21 cellular contexts compared by ENCODE assay signal in genomic region chr9:110443878-110444245, GRCh38.
DNase-seq lines count a peak whose midpoint lies in the region; ATAC-seq, FAIRE-seq and TF ChIP-seq lines count a peak whose summit lies in the region.
"Had no signal": no experiment of that assay in that cellular context is flagged by ENCODE, and none has a peak within 500 bp of the region (broad histone marks: within the 10 kb centered on the region; RNA-seq: fewer than 3 reads in every experiment).

No MANE protein-coding gene starts in this region.

- no peak for TF ChIP-seq RAD21 in A549 (conservative IDR thresholded peaks at IDR 0.05 in 1 of 2, IDR thresholded peaks at IDR 0.05 in 1 of 2)

- POLR2A ChIA-PET in A549 (lab: Yijun Ruan, JAX), result no interaction called here
- POLR2A ChIA-PET in activated CD4-positive, alpha-beta T cell treated with anti-CD3 and anti-CD28 coated beads for 36 hours (lab: Charles Lee), result no interaction called here

- H3K4me1 ChIP-seq in A549, result peaks cover 19% of the 10 kb centered on the region
- no peaks in the 10 kb centered on the region for H3K4me1 ChIP-seq in transverse colon
- H3K4me1 ChIP-seq: adrenal gland, upper lobe of left lung had no signal

- H3K27ac ChIP-seq in A549 (peak overlapping the region; percentile 50 to 67; a peak in 4 of 6 replicates), transverse colon (no peak overlapping the region)
- H3K27ac ChIP-seq: adrenal gland had no signal

- H3K4me3 Mint-ChIP-seq in glutamatergic neuron (ENCODE audit: unreplicated experiment), result peak overlapping the region; percentile 44
- H3K4me3 Mint-ChIP-seq in activated CD4-positive, alpha-beta T cell treated with anti-CD3 and anti-CD28 coated beads for 36 hours, result no peak overlapping the region
- H3K4me3 Mint-ChIP-seq: activated B cell treated with CpG ODN at 0.5 μM for 24 hours, GM23338, T-helper 17 cell had no signal

- TF ChIP-seq POLR2A in A549 (IDR thresholded peaks at IDR 0.05; ENCODE audit: low read length) (no peak), transverse colon (IDR thresholded peaks at IDR 0.05) (no peak)

- in situ Hi-C loops in transverse colon (cut with MboI; ENCODE audit: low pct_ligation_motif_present in 1 of 4, low pct_unique_long_range_greater_than_20kb in 1 of 4, low sequenced_read_pairs in 3 of 4), result loop anchor here in 2 of 4 donors (25.0 kb wide), 1 partner anchor 168 kb away; no protein-coding TSS in a partner anchor

- H3K4me3 ChIP-seq in A549, result no peak overlapping the region
- no peak overlapping the region for H3K4me3 ChIP-seq in bronchial epithelial cell (ENCODE audit: low read depth, low read length)
- no peak overlapping the region for H3K4me3 ChIP-seq in H7 (ENCODE audit: insufficient read depth, low read depth, low read length)
- H3K4me3 ChIP-seq in transverse colon, result no peak overlapping the region
- H3K4me3 ChIP-seq: adrenal gland, GM23338, upper lobe of left lung had no signal

- peaks cover 5% of the 10 kb centered on the region for H3K27me3 Mint-ChIP-seq in glutamatergic neuron (ENCODE audit: unreplicated experiment)
- peaks cover 2% of the 10 kb centered on the region for H3K27me3 Mint-ChIP-seq in activated CD4-positive, alpha-beta T cell treated with anti-CD3 and anti-CD28 coated beads for 36 hours

- H3K36me3 Mint-ChIP-seq in glutamatergic neuron (ENCODE audit: unreplicated experiment), result no peaks in the 10 kb centered on the region
- H3K36me3 Mint-ChIP-seq in activated CD4-positive, alpha-beta T cell treated with anti-CD3 and anti-CD28 coated beads for 36 hours (ENCODE audit: low read depth), result no peaks in the 10 kb centered on the region

- CTCF ChIA-PET in A549 (lab: Yijun Ruan, JAX), result interaction anchor here (1.5 kb wide), 1 partner anchor 9 kb away, joined by 3 read pairs; no protein-coding TSS in a partner anchor
- CTCF ChIA-PET in activated CD4-positive, alpha-beta T cell treated with anti-CD3 and anti-CD28 coated beads for 36 hours (lab: Charles Lee), result no interaction called here

- no peak for DNase-seq in A549 (ENCODE audit: low read depth in 1 of 2, low spot score in 1 of 2)
- DNase-seq in GM04503 (ENCODE audit: low read depth), result peak; percentile 57
- peak; percentile 20 for DNase-seq in bronchial epithelial cell (ENCODE audit: low read depth)
- DNase-seq in glutamatergic neuron, result no peak
- DNase-seq in H7, result no peak
- DNase-seq in transverse colon, result no peak
- DNase-seq in activated CD4-positive, alpha-beta T cell treated with anti-CD3 and anti-CD28 coated beads for 36 hours, result no peak
- DNase-seq in activated CD4-positive, alpha-beta T cell treated with anti-CD3 and anti-CD28 coated beads, Interleukin-2, amount 50 U/mL, for 4 hours, result no peak
- DNase-seq: activated B cell treated with CpG ODN at 0.5 μM for 24 hours; adrenal gland; kidney; mesendoderm; NCI-H2081; stimulated activated CD4-positive, alpha-beta T cell treated with anti-CD3 and anti-CD28 coated beads, Interleukin-15, amount 100 ng/mL, for 24 hours; stimulated activated naive CD4-positive, alpha-beta T cell; T-helper 17 cell; upper lobe of left lung had no signal

- TF ChIP-seq EP300 in A549 (IDR thresholded peaks at IDR 0.05) (no peak; a peak in 1 of 5 replicates), transverse colon (IDR thresholded peaks at IDR 0.05; ENCODE audit: low read depth) (no peak)

- intact Hi-C loops in transverse colon (cut with DNase I; ENCODE audit: low total_unique reads), result no loop called here
- intact Hi-C loops in activated CD4-positive, alpha-beta T cell treated with anti-CD3 and anti-CD28 coated beads for 36 hours (cut with DNase I, micrococcal nuclease), result no loop called here

- H3K36me3 ChIP-seq in bronchial epithelial cell (ENCODE audit: control insufficient read depth, insufficient read depth, low read length), result no peaks in the 10 kb centered on the region
- H3K36me3 ChIP-seq in H7 (replicated peaks; ENCODE audit: control insufficient read depth, insufficient read depth, low read length), result no peaks in the 10 kb centered on the region
- no peaks in the 10 kb centered on the region for H3K36me3 ChIP-seq in transverse colon
- H3K36me3 ChIP-seq: upper lobe of left lung had no signal

- H3K4me1 Mint-ChIP-seq in glutamatergic neuron (ENCODE audit: low read depth, unreplicated experiment), result peaks cover 29% of the 10 kb centered on the region
- H3K4me1 Mint-ChIP-seq in activated CD4-positive, alpha-beta T cell treated with anti-CD3 and anti-CD28 coated beads for 36 hours, result no peaks in the 10 kb centered on the region
- H3K4me1 Mint-ChIP-seq: activated B cell treated with CpG ODN at 0.5 μM for 24 hours, GM23338, T-helper 17 cell had no signal

- H3K9me3 Mint-ChIP-seq in glutamatergic neuron (ENCODE audit: unreplicated experiment), result peaks cover 14% of the 10 kb centered on the region
- peaks cover 5% of the 10 kb centered on the region for H3K9me3 Mint-ChIP-seq in activated CD4-positive, alpha-beta T cell treated with anti-CD3 and anti-CD28 coated beads for 36 hours (ENCODE audit: low read depth)

- ATAC-seq in A549, result no peak
- no peak for ATAC-seq in activated CD4-positive, alpha-beta T cell treated with anti-CD3 and anti-CD28 coated beads for 36 hours
- ATAC-seq: GM23338, T-helper 17 cell had no signal

- peak overlapping the region; percentile 90 for H3K27ac Mint-ChIP-seq in glutamatergic neuron (ENCODE audit: unreplicated experiment)
- H3K27ac Mint-ChIP-seq in activated CD4-positive, alpha-beta T cell treated with anti-CD3 and anti-CD28 coated beads for 36 hours, result no peak overlapping the region
- H3K27ac Mint-ChIP-seq: activated B cell treated with CpG ODN at 0.5 μM for 24 hours; activated T-helper 2 cell treated with anti-CD3 and anti-CD28 coated beads, Interferon-gamma antibody, Interleukin-2, Interleukin-4, amounts not matched to agents 10 μg/mL and 5 μg/mL and 100 μg/mL, durations not matched to agents 14 hours and 24 hours and 36 hours; GM23338; T-helper 17 cell had no signal

- FAIRE-seq in A549 (lab: Jason Lieb, UNC) (no peak), bronchial epithelial cell (lab: Jason Lieb, UNC) (no peak)
- FAIRE-seq: endometrium, G401.6, kidney had no signal

- H3K4me2 ChIP-seq in A549, result peak overlapping the region; percentile 55
- H3K4me2 ChIP-seq: GM23338 had no signal

- H3K27me3 ChIP-seq in bronchial epithelial cell (ENCODE audit: control insufficient read depth, insufficient read depth, low read length) (no peaks in the 10 kb centered on the region), H7 (ENCODE audit: control insufficient read depth, insufficient read depth, low read length) (no peaks in the 10 kb centered on the region), transverse colon (no peaks in the 10 kb centered on the region)
- H3K27me3 ChIP-seq: adrenal gland, upper lobe of left lung had no signal

- TF ChIP-seq CTCF in A549 (IDR thresholded peaks at IDR 0.05) (no peak), bronchial epithelial cell (IDR thresholded peaks at IDR 0.05; ENCODE audit: insufficient read depth, low read length, severe bottlenecking) (no peak), glutamatergic neuron (IDR thresholded peaks at IDR 0.05; ENCODE audit: partially characterized antibody, unreplicated experiment) (no peak), transverse colon (IDR thresholded peaks at IDR 0.05) (no peak)

- H3K9me3 ChIP-seq in A549, result peaks cover 8% of the 10 kb centered on the region; the same call in 2 of the 3 replicates
- no peaks in the 10 kb centered on the region for H3K9me3 ChIP-seq in transverse colon
- H3K9me3 ChIP-seq: adrenal gland had no signal

TF ChIP-seq in A549, 52 proteins besides CTCF, POLR2A, EP300 and RAD21:
- TF ChIP-seq NFE2L2 (conservative IDR thresholded peaks at IDR 0.05; ENCODE audit: low read length), result no peak
- no peak for TF ChIP-seq CBX2 (IDR thresholded peaks at IDR 0.05; ENCODE audit: borderline replicate concordance, low read depth)
- TF ChIP-seq USF2 (IDR thresholded peaks at IDR 0.05), result no peak

Comparison
In these comparisons a context has a peak if more than half of its experiments do, and no peak if none do; other contexts are left out.
1. DNase-seq: peak in GM04503 (single experiment) and bronchial epithelial cell (single experiment); none in A549 (0 of 2), glutamatergic neuron (single experiment), H7 (single experiment), transverse colon (single experiment), activated CD4-positive, alpha-beta T cell treated with anti-CD3 and anti-CD28 coated beads for 36 hours (single experiment) and activated CD4-positive, alpha-beta T cell treated with anti-CD3 and anti-CD28 coated beads, Interleukin-2, amount 50 U/mL, for 4 hours (0 of 2).
2. H3K27ac ChIP-seq: peak in A549 (2 of 2); none in transverse colon (0 of 4).